Comparison of ENCODE assay signal across 1 cellular context in the genomic region with DNA sequence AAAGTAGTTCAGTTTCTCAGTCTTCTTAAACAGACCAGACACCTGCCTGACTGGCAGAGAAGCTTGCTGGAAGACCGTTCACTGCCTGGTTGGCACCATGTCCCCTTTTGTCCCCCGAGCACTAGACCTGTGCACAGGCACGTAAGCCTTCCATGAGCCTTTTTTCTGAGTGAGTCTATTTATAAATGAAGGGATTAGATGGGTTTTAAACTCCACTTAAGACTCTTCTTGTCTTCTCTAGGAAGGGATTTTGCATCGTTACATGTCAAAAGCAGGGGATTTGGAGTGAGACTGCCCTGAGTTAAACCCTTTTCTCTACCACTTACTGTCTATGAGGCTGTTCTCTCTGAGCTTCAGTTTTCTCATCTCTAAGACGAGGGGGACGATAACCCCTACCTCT.
TF ChIP-seq lines count a peak whose summit lies in the region.

No MANE protein-coding gene starts in this region.

TF ChIP-seq in IMR-90, 13 proteins besides CTCF, POLR2A, EP300 and RAD21 (continued from another document):
- TF ChIP-seq FOS (IDR thresholded peaks at IDR 0.05; ENCODE audit: low read depth, low read length) (no peak), MAFK (IDR thresholded peaks at IDR 0.05; ENCODE audit: low read depth, low read length) (no peak), RCOR1 (IDR thresholded peaks at IDR 0.05; ENCODE audit: insufficient replicate concordance, low read length) (no peak), MAZ (IDR thresholded peaks at IDR 0.05; ENCODE audit: borderline replicate concordance, low read depth, low read length) (no peak), NFE2L2 (IDR thresholded peaks at IDR 0.05; ENCODE audit: low read depth, low read length) (no peak)
- TF ChIP-seq, protein P1, sequence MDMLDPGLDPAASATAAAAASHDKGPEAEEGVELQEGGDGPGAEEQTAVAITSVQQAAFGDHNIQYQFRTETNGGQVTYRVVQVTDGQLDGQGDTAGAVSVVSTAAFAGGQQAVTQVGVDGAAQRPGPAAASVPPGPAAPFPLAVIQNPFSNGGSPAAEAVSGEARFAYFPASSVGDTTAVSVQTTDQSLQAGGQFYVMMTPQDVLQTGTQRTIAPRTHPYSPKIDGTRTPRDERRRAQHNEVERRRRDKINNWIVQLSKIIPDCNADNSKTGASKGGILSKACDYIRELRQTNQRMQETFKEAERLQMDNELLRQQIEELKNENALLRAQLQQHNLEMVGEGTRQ (IDR thresholded peaks at IDR 0.05; ENCODE audit: low read depth, low read length), result no peak
